8 cellular contexts compared by ENCODE assay signal in the genomic region with DNA sequence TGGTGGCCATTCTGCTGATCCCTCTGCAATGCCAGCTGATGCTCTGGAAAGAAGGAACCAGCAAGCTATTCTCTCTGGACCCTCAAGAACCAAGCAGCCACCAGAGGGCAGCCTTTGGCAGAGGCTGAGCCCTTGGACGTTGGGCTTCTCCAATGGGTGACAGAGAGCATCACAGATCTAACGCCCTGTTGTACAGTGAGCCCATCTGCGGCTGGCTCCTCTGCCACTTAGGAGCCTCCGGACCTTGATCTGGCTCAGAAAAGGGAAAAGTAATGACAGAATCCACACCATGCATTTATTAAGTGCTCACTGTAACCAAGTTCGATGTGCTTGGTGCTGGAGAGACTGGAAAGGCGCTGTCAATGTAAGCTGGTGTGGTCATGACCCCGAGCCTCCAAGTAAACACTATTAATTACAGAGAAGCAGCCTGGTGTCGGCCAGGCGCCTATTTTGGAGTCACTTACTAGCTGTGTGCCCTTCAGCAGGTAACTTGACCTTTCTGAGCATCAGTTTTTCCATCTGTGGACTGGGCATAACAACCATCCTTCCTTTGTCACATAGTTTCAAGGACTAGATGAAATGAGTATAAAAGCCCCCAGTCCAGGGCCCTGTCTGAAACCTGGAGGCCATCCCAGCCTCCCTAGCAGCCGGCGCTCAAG. TPM values are rescaled to one million over a fixed set of nuclear protein-coding genes. Genes with fewer than 3 reads are reported as not detected.
DNase-seq lines count a peak whose midpoint lies in the region; ATAC-seq and TF ChIP-seq lines count a peak whose summit lies in the region.

No MANE protein-coding gene starts in this region.

- peaks cover 0 to 34% (median 6%) of the 10 kb centered on the region in 4 donors for H3K36me3 ChIP-seq in right lobe of liver

- peaks cover 0 to 44% (median 22%) of the 10 kb centered on the region in 4 donors for H3K4me1 ChIP-seq in right lobe of liver

- H3K27me3 ChIP-seq in right lobe of liver: no peaks in the 10 kb centered on the region

- intact Hi-C loops in right lobe of liver (cut with DNase I): loop anchor here (5.0 kb wide), 2 partner anchors 92 to 107 kb away; no protein-coding TSS in a partner anchor

- no peak overlapping the region for H3K4me3 ChIP-seq in right lobe of liver

- no peak for TF ChIP-seq POLR2A in right lobe of liver (IDR thresholded peaks at IDR 0.05)

- peak; percentile 73 for TF ChIP-seq CTCF in C4-2B (conservative IDR thresholded peaks at IDR 0.05)
- peak; percentile 83 to 90 (median 84) for TF ChIP-seq CTCF in right lobe of liver (IDR thresholded peaks at IDR 0.05)

- DNase-seq in HS-27A (ENCODE audit: low read depth) (peak; percentile 66), NCI-H82 (lab: John Stamatoyannopoulos, UW) (peak; percentile 97), dedifferentiated amniotic fluid mesenchymal stem cell (ENCODE audit: extremely low spot score) (peak; percentile 85), right lobe of liver (peak; percentile 84 to 88 (median 86))
- DNase-seq in activated CD4-positive, alpha-beta T cell treated with anti-CD3 and anti-CD28 coated beads, Interleukin-2, amount 50 U/mL, for 24 hours (ENCODE audit: low read depth in 1 of 2, low spot score in 1 of 2): peak; percentile 70 to 79
- DNase-seq in stimulated activated CD8-positive, alpha-beta memory T cell treated with anti-CD3 and anti-CD28 coated beads, Interleukin-12 subunit alpha, Interleukin-12 subunit beta, amount 100 ng/mL, for 1 hour (ENCODE audit: low read depth): peak; percentile 79

- H3K27ac ChIP-seq in C4-2B: no peak overlapping the region
- H3K27ac ChIP-seq in right lobe of liver: no peak overlapping the region

- peak; percentile 66 to 71 (median 68) for ATAC-seq in right lobe of liver
- no peak for ATAC-seq in HG03460 (IDR thresholded peaks at IDR 0.05; ENCODE audit: unreplicated experiment)

- H3K9me3 ChIP-seq in right lobe of liver: no peaks in the 10 kb centered on the region

- WGBS in right lobe of liver (ENCODE audit: insufficient coverage, low coverage, low lambda C conversion rate, missing lambda C conversion rate): 37% methylated on average over 7 of the region's 11 CpGs

RNA-seq across cellular contexts. Expression of a gene that starts 34.9 kb away (rescaled TPM):
- total RNA-seq in right lobe of liver: 10 to 100 TPM; 39.7 to 61.3 (median 43.8) TPM
